Comparison of ENCODE assay signal across 11 cellular contexts in the genomic region with DNA sequence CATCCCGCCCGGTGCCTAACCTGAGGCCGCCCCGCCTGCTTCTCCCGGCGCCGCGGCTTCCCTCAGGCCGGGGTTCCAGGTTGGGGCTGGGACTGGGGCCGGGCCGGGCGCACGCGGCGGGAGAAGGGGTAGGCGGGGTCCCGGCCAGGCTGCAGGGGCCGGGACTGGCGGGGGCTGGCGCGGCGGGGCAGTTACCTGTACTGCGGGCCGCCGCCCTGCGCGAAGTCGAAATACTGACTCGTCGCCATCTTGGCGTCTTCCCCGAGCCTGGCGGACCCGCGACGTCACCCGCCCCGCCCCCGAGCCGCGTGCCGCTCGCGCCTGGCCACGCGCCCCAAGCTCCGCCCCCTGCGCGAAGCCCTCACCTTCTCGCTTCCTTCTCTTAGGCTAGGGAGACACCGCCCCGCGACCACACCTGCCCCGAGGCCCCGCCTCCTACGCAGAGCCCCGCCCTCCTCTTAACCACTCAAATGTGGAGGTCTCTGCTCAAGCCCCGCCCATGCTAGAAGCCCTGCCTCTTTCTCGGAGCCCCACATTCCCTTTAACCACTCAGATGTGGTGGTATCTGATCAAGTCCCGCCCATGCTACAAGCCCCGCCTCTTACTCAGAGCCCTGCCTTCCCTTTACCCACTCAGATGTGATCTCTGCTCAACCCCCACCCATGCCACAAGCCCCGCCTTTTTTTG. TPM values are rescaled to one million over a fixed set of nuclear protein-coding genes. Genes with fewer than 3 reads are reported as not detected.
DNase-seq lines count a peak whose midpoint lies in the region; ATAC-seq, FAIRE-seq and TF ChIP-seq lines count a peak whose summit lies in the region.
"Had no signal": no experiment of that assay in that cellular context is flagged by ENCODE, and none has a peak within 500 bp of the region (broad histone marks: within the 10 kb centered on the region; RNA-seq: fewer than 3 reads in every experiment).

A gene (minus strand): TSS at position 269 of the 687 bp plus-strand sequence. CDS start 21 bp downstream, at position 248.

- TF ChIP-seq EP300 in K562 (IDR thresholded peaks at IDR 0.05; ENCODE audit: low read length) (no peak), neural cell (conservative IDR thresholded peaks at IDR 0.05; ENCODE audit: poor library complexity, severe bottlenecking) (no peak)

- H3K9me2 ChIP-seq in neural cell (ENCODE audit: insufficient read depth, low read length) = no peaks in the 10 kb centered on the region

- H2AFZ ChIP-seq in K562 (ENCODE audit: low read depth, low read length) (no peak within 1 kb of the TSS), neural cell (ENCODE audit: low read depth, low read length) (peak within 1 kb of the TSS; percentile 21)

- CTCF ChIA-PET in K562 (lab: Yijun Ruan, JAX; ENCODE audit: low intra/inter-chr PET ratio) = no interaction called here

- POLR2A ChIA-PET in K562 (lab: Yijun Ruan, JAX) = no interaction called here

- H3K36me3 ChIP-seq in K562 (ENCODE audit: control insufficient read depth, insufficient read depth, low read length) = no peaks in the 10 kb centered on the region
- H3K36me3 ChIP-seq in neural cell (ENCODE audit: insufficient read depth, low read length) = no peaks in the 10 kb centered on the region
- H3K36me3 ChIP-seq: HAP-1, heart right ventricle had no signal

- DNase-seq in D341Med (ENCODE audit: low spot score) (peak; percentile 78), NCI-H69 (lab: John Stamatoyannopoulos, UW) (peak; percentile 46), K562 (ENCODE audit: extremely low read depth in 1 of 4, low spot score in 3 of 4) (peak; percentile 36 to 74 (median 60)), GM19239 (ENCODE audit: insufficient read length, low spot score) (no peak), NCI-H1105 treated with DMSO at 0.1 percent for 48 hours (lab: John Stamatoyannopoulos, UW) (no peak), NCI-H774 (lab: John Stamatoyannopoulos, UW) (no peak), ureter (ENCODE audit: low spot score) (no peak)
- DNase-seq: heart right ventricle; NK-92 treated with Interleukin-12 subunit alpha and Interleukin-12 subunit beta, amount 100 ng/mL, for 24 hours had no signal

- H3K27ac ChIP-seq in K562 (ENCODE audit: extremely low read depth, low read depth, low read length) = no peak within 1 kb of the TSS
- no peak within 1 kb of the TSS for H3K27ac ChIP-seq in neural cell (ENCODE audit: low read length)
- H3K27ac ChIP-seq: heart right ventricle had no signal

- H3F3A ChIP-seq in neural cell (ENCODE audit: insufficient read depth, low read length, poor library complexity, severe bottlenecking) = no peaks in the 10 kb centered on the region

- H3K4me3 ChIP-seq in K562 (no peak within 1 kb of the TSS), neural cell (ENCODE audit: low read length) (peak within 1 kb of the TSS; percentile 62)
- H3K4me3 ChIP-seq: HAP-1, heart right ventricle had no signal

- H3K9me1 ChIP-seq in K562 (ENCODE audit: control insufficient read depth, insufficient read depth, low read length) = no peaks in the 10 kb centered on the region

- intact Hi-C loops in K562 (cut with micrococcal nuclease) = no loop called here

- peak; percentile 85 for ATAC-seq in K562
- ATAC-seq: heart right ventricle had no signal

- H3K9ac ChIP-seq in K562 (ENCODE audit: insufficient read depth in 1 of 2, low read depth in 2 of 2, low read length in 2 of 2) (no peak within 1 kb of the TSS), neural cell (ENCODE audit: low read length) (peak within 1 kb of the TSS; percentile 58)

- 39% methylated on average over 17 of the region's 62 CpGs for WGBS in K562 (ENCODE audit: insufficient coverage, low coverage, missing lambda C conversion rate)

- H3K4me1 ChIP-seq in K562 (replicated peaks in 1 of 2; ENCODE audit: control insufficient read depth in 2 of 2, insufficient read depth in 2 of 2, low read length in 2 of 2) = peaks cover 0 to 8% of the 10 kb centered on the region in 2 experiments; a peak in 2 of 5 replicates
- H3K4me1 ChIP-seq: HAP-1 had no signal

- H4K20me1 ChIP-seq in K562 (replicated peaks; ENCODE audit: control insufficient read depth, insufficient read depth, low read length) = no peaks in the 10 kb centered on the region
- no peaks in the 10 kb centered on the region for H4K20me1 ChIP-seq in neural cell (ENCODE audit: insufficient read depth)

- H3K27me3 ChIP-seq in K562 (ENCODE audit: control insufficient read depth in 2 of 2, insufficient read depth in 2 of 2, low read length in 2 of 2) (peaks cover 44 to 45% of the 10 kb centered on the region in 2 experiments), neural cell (ENCODE audit: insufficient read depth, low read depth, low read length) (peaks cover 9% of the 10 kb centered on the region)

- FAIRE-seq in K562 (lab: Jason Lieb, UNC) (no peak), GM19239 (lab: Jason Lieb, UNC) (no peak)

- H3K79me2 ChIP-seq in K562 (ENCODE audit: control insufficient read depth, insufficient read depth, low read length) (no peaks in the 10 kb centered on the region), neural cell (replicated peaks; ENCODE audit: insufficient read depth, low read length) (no peaks in the 10 kb centered on the region)

- no peak for TF ChIP-seq RAD21 in K562 (CRISPR knock-in tag; conservative IDR thresholded peaks at IDR 0.05 in 1 of 2, IDR thresholded peaks at IDR 0.05 in 1 of 2)
- TF ChIP-seq RAD21 in neural cell (conservative IDR thresholded peaks at IDR 0.05) = no peak

- in situ Hi-C loops in K562 (cut with MboI) = no loop called here

- TF ChIP-seq CTCF in K562 (IDR thresholded peaks at IDR 0.05 in 2 of 3, conservative IDR thresholded peaks at IDR 0.05 in 1 of 3; ENCODE audit: insufficient read depth in 2 of 3, low read depth in 1 of 3, low read length in 3 of 3) = no peak
- no peak for TF ChIP-seq CTCF in neural cell (IDR thresholded peaks at IDR 0.05; ENCODE audit: poor library complexity, severe bottlenecking)

- H3K4me2 ChIP-seq in K562 (ENCODE audit: insufficient read depth, low read length) (no peak within 1 kb of the TSS), neural cell (ENCODE audit: low read length) (no peak within 1 kb of the TSS)

- no peak for TF ChIP-seq POLR2A in K562 (conservative IDR thresholded peaks at IDR 0.05)

- BruUV-seq in K562 (replicated peaks; lab: Mats Ljungman, UMichigan) = no TSS peak

- H3K9me3 ChIP-seq in K562 (replicated peaks; ENCODE audit: control insufficient read depth, insufficient read depth, low read depth, low read length) = 0 out of 2 replicates have a peak, but pooled peaks cover 3% of the 10 kb centered on the region
- peaks cover 4% of the 10 kb centered on the region for H3K9me3 ChIP-seq in neural cell (ENCODE audit: low read length)
- H3K9me3 ChIP-seq: heart right ventricle had no signal

TF ChIP-seq in K562, 482 proteins besides CTCF, POLR2A, EP300 and RAD21 (continues in another document):
- TF ChIP-seq TRIM24 (IDR thresholded peaks at IDR 0.05) (no peak), OTX1 (CRISPR knock-in tag; IDR thresholded peaks at IDR 0.05) (no peak), ZNF121 (CRISPR knock-in tag; conservative IDR thresholded peaks at IDR 0.05) (no peak), PTRF (tag; IDR thresholded peaks at IDR 0.05) (no peak), ZFPM2 (CRISPR knock-in tag; IDR thresholded peaks at IDR 0.05) (no peak), NRF1 (conservative IDR thresholded peaks at IDR 0.05 in 1 of 2, IDR thresholded peaks at IDR 0.05 in 1 of 2) (0 out of 4 replicates have a peak, but pooled peaks of 1 of the 2 experiments have one; percentile 20), FOXA3 (CRISPR knock-in tag; conservative IDR thresholded peaks at IDR 0.05 in 1 of 2, IDR thresholded peaks at IDR 0.05 in 1 of 2) (0 out of 4 replicates have a peak, but pooled peaks of 1 of the 2 experiments have one; percentile 18)

TF ChIP-seq in neural cell, 6 proteins besides CTCF, POLR2A, EP300 and RAD21:
- peak; percentile 43 for TF ChIP-seq POLR2AphosphoS5 (IDR thresholded peaks at IDR 0.05)
- no peak for TF ChIP-seq TAF1 (IDR thresholded peaks at IDR 0.05; ENCODE audit: low read depth)
TF ChIP-seq in neural cell: peak in this region for 1.

RNA-seq across cellular contexts. Expression of the gene that starts here (rescaled TPM):
- total RNA-seq in K562 (2011; cell fraction: chromatin; rRNA removed; ENCODE audit: low replicate concordance) = 0.09 and 0.14 TPM in 2 replicates
- total RNA-seq in K562 (2011; cell fraction: nucleolus; rRNA removed) = 0.26 TPM in 1 of 2 replicates, not detected in the other
- total RNA-seq in K562 (2011; cell fraction: nucleoplasm; rRNA removed) = 0.38 TPM in 1 of 2 replicates, not detected in the other
- total RNA-seq in K562 (2014; rRNA removed) = 0.33 and 0.59 TPM in 2 replicates
- not detected in 2 replicates for total RNA-seq in K562 (2014; rRNA removed; fragmentation: Illumina TruSeq; extraction: Trizol)
- not detected in 2 replicates for total RNA-seq in K562 (2015; rRNA removed; fragmentation: Illumina TruSeq; extraction: Trizol)
- not detected in 2 replicates for total RNA-seq in K562 (2021)
- 0.03 and 0.04 TPM in 2 replicates for polyA plus RNA-seq in K562 (2011; rRNA removed)
- 0.19 and 0.22 TPM in 2 replicates for polyA plus RNA-seq in K562 (2011; cell fraction: cytosol; rRNA removed)
- polyA plus RNA-seq in K562 (2011; cell fraction: nucleus; rRNA removed) = 0.08 and 0.21 TPM in 2 replicates
- polyA plus RNA-seq in K562 (2012) = 0.04 and 0.17 TPM in 2 replicates
- polyA plus RNA-seq in K562 (2014; fragmentation: Illumina TruSeq; extraction: Trizol) = not detected in 2 replicates
- polyA plus RNA-seq in K562 (2014; fragmentation: Nextera tagmentation; extraction: Ambion mirVana) = under 1 TPM in 1 of 2 experiments, not detected in 1; 0.07 TPM
- polyA plus RNA-seq in K562 (2014; rRNA removed) = not detected in 2 replicates
- polyA minus RNA-seq in K562 (2011; rRNA and poly(A)+ RNA removed) = not detected in 2 replicates
- polyA minus RNA-seq in K562 (2011; cell fraction: cytosol; rRNA and poly(A)+ RNA removed) = not detected in 2 replicates
- 0.13 TPM in 1 of 2 replicates, not detected in the other for polyA minus RNA-seq in K562 (2011; cell fraction: nucleus; rRNA and poly(A)+ RNA removed)
- polyA plus RNA-seq in neural cell = 9.0 and 16.9 TPM in 2 replicates
- polyA minus RNA-seq in neural cell = 5.8 and 8.3 TPM in 2 replicates
- 0.91 TPM for total RNA-seq in ureter
- polyA plus RNA-seq: heart right ventricle had no signal

Comparison
In these comparisons a context has a peak if more than half of its experiments do, and no peak if none do; other contexts are left out.
1. Peak in DNase-seq and ATAC-seq in K562; RNA of the gene not detected or under 1 TPM.
2. DNase-seq: peak in D341Med (single experiment) and NCI-H69 (single experiment); none in GM19239 (single experiment), NCI-H1105 treated with DMSO at 0.1 percent for 48 hours (single experiment), NCI-H774 (single experiment) and ureter (single experiment).